Comparison of ENCODE assay signal across 21 cellular contexts in the genomic region with DNA sequence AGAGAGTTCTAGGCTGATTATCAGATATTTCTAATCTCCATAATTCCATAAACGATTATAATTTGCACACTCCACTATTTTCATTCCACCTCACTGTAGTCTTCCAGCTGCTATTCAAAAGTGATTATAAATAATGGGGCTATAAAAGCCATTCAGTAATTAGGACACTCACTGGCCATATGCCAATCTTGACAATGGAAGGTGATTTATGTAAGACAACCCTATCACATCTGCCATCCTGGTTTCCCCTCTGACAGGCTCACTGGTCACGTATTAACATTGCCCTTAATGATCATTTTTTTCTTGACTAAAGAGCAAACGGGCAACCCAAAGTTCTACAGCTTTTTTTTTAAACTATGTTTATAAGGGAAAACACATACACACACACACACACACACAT.
DNase-seq lines count a peak whose midpoint lies in the region; ATAC-seq and FAIRE-seq lines count a peak whose summit lies in the region.
"Had no signal": no experiment of that assay in that cellular context is flagged by ENCODE, and none has a peak within 500 bp of the region (broad histone marks: within the 10 kb centered on the region; RNA-seq: fewer than 3 reads in every experiment).

No MANE protein-coding gene starts in this region.

- H3K4me3 Mint-ChIP-seq in activated naive CD8-positive, alpha-beta T cell treated with anti-CD3 and anti-CD28 coated beads, Interleukin-2, amount 50 U/mL, for 24 hours = no peak overlapping the region
- H3K4me3 Mint-ChIP-seq: activated naive CD8-positive, alpha-beta T cell treated with anti-CD3 and anti-CD28 coated beads, Interleukin-2, amount 10 ng/mL, durations not matched to agents 7 days and 5 days; endodermal cell; nephron progenitor cell had no signal

- H3K36me3 Mint-ChIP-seq in activated naive CD8-positive, alpha-beta T cell treated with anti-CD3 and anti-CD28 coated beads, Interleukin-2, amount 50 U/mL, for 24 hours (ENCODE audit: low read depth) = no peaks in the 10 kb centered on the region
- H3K36me3 Mint-ChIP-seq: activated naive CD8-positive, alpha-beta T cell treated with anti-CD3 and anti-CD28 coated beads, Interleukin-2, amount 10 ng/mL, durations not matched to agents 7 days and 5 days had no signal

- H3K27ac Mint-ChIP-seq in activated naive CD8-positive, alpha-beta T cell treated with anti-CD3 and anti-CD28 coated beads, Interleukin-2, amount 50 U/mL, for 24 hours = no peak overlapping the region
- H3K27ac Mint-ChIP-seq: activated naive CD8-positive, alpha-beta T cell treated with anti-CD3 and anti-CD28 coated beads, Interleukin-2, amount 10 ng/mL, durations not matched to agents 7 days and 5 days; endodermal cell; progenitor cell of endocrine pancreas had no signal

- no peak for ATAC-seq in activated naive CD8-positive, alpha-beta T cell treated with anti-CD3 and anti-CD28 coated beads, Interleukin-2, amount 50 U/mL, for 24 hours
- ATAC-seq: activated CD4-positive, CD25-positive, alpha-beta regulatory T cell treated with anti-CD3 and anti-CD28 coated beads, Interleukin-2, amount 50 U/mL, for 24 hours; body of pancreas; upper lobe of right lung had no signal

- DNase-seq in DMS79 treated with DMSO at 0.1 percent for 48 hours (lab: John Stamatoyannopoulos, UW) (peak; percentile 3), DMS79 (lab: John Stamatoyannopoulos, UW) (no peak), NCI-H1694 (lab: John Stamatoyannopoulos, UW) (peak; percentile 69), NCI-H69 (lab: John Stamatoyannopoulos, UW) (peak; percentile 95), myocyte (ENCODE audit: low read depth) (peak; percentile 24), urothelium cell line (ENCODE audit: low spot score) (no peak)
- no peak for DNase-seq in activated CD4-positive, alpha-beta T cell treated with anti-CD3 and anti-CD28 coated beads for 48 hours
- no peak for DNase-seq in activated naive CD8-positive, alpha-beta T cell treated with anti-CD3 and anti-CD28 coated beads, Interleukin-2, amount 50 U/mL, for 24 hours
- DNase-seq: activated naive CD8-positive, alpha-beta T cell treated with anti-CD3 and anti-CD28 coated beads, Interleukin-2, amount 10 ng/mL, durations not matched to agents 7 days and 5 days; body of pancreas; endodermal cell; KG1; midbrain; nephron progenitor cell; stimulated activated CD4-positive, alpha-beta T cell treated with anti-CD3 and anti-CD28 coated beads, Interleukin-4, amount 100 ng/mL, for 1 hour; stomach; T1000; upper lobe of right lung had no signal

- H3K4me1 Mint-ChIP-seq in activated naive CD8-positive, alpha-beta T cell treated with anti-CD3 and anti-CD28 coated beads, Interleukin-2, amount 50 U/mL, for 24 hours = no peaks in the 10 kb centered on the region
- H3K4me1 Mint-ChIP-seq: activated naive CD8-positive, alpha-beta T cell treated with anti-CD3 and anti-CD28 coated beads, Interleukin-2, amount 10 ng/mL, durations not matched to agents 7 days and 5 days had no signal

- no peaks in the 10 kb centered on the region for H3K27me3 Mint-ChIP-seq in activated naive CD8-positive, alpha-beta T cell treated with anti-CD3 and anti-CD28 coated beads, Interleukin-2, amount 50 U/mL, for 24 hours
- H3K27me3 Mint-ChIP-seq: activated naive CD8-positive, alpha-beta T cell treated with anti-CD3 and anti-CD28 coated beads, Interleukin-2, amount 10 ng/mL, durations not matched to agents 7 days and 5 days; progenitor cell of endocrine pancreas had no signal

- peaks cover 5% of the 10 kb centered on the region for H3K9me3 Mint-ChIP-seq in activated naive CD8-positive, alpha-beta T cell treated with anti-CD3 and anti-CD28 coated beads, Interleukin-2, amount 50 U/mL, for 24 hours
- H3K9me3 Mint-ChIP-seq: endodermal cell, nephron progenitor cell had no signal

- FAIRE-seq in urothelium cell line (lab: Jason Lieb, UNC) = no peak
- FAIRE-seq: RCC 7860 had no signal

Comparison
In these comparisons a context has a peak if more than half of its experiments do, and no peak if none do; other contexts are left out.
1. DNase-seq: peak in DMS79 treated with DMSO at 0.1 percent for 48 hours (single experiment), NCI-H1694 (single experiment), NCI-H69 (single experiment) and myocyte (single experiment); none in DMS79 (single experiment), activated CD4-positive, alpha-beta T cell treated with anti-CD3 and anti-CD28 coated beads for 48 hours (single experiment), urothelium cell line (single experiment) and activated naive CD8-positive, alpha-beta T cell treated with anti-CD3 and anti-CD28 coated beads, Interleukin-2, amount 50 U/mL, for 24 hours (single experiment).